ENCODE assay signal across 10 cellular contexts in the genomic region with DNA sequence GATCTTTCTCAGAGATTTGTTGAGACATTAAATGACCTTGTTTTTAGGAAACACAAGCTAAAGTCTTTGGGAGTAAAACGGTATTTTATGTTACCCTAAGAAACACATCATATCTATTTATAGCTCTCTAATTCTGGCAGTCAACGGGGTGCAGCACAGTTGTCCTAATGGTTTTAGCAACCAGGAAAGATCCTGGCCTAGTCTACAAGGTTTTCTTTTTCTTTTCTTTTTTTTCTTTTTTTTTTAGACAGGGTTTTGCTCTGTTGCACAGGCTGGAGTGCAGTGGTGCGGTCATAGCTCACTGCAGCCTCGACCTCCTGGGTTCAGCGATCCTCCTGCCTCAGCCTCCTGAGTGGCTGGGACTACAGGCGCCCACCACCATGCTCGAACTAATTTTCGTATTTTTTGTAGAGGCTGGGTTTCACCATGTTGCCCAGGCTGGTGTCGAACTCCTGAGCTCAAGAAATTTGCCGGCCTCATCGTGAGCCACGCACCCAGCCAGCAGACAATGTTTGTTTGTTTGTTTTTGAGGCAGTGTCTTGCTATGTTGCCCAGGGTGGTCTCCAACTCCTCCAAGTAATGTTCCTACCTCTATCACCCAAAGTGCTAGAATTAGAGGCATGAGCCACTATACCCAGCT. TPM values are rescaled to one million over a fixed set of nuclear protein-coding genes. Genes with fewer than 3 reads are reported as not detected.
DNase-seq lines count a peak whose midpoint lies in the region; ATAC-seq and TF ChIP-seq lines count a peak whose summit lies in the region.
"Had no signal": no experiment of that assay in that cellular context is flagged by ENCODE, and none has a peak within 500 bp of the region (broad histone marks: within the 10 kb centered on the region; RNA-seq: fewer than 3 reads in every experiment).

No MANE protein-coding gene starts in this region.

- intact Hi-C loops in prostate gland (cut with DNase I) = no loop called here

- WGBS in prostate gland = 82% methylated on average over 12 of the region's 12 CpGs

- peak overlapping the region; percentile 54 for H3K9ac ChIP-seq in ES-I3 (ENCODE audit: low read depth, low read length)

- DNase-seq in fibroblast of mammary gland (ENCODE audit: low read depth) (no peak), prostate gland (ENCODE audit: low spot score) (no peak), A172 (ENCODE audit: low spot score) (no peak), DMS79 (lab: John Stamatoyannopoulos, UW) (no peak)
- DNase-seq: AML-193, NCI-H2227 treated with DMSO at 0.1 percent for 48 hours had no signal

- H3K27ac ChIP-seq in prostate gland = peak overlapping the region; percentile 77 to 86
- H3K27ac ChIP-seq: hepatocyte had no signal

- H3K27me3 ChIP-seq in prostate gland (replicated peaks; ENCODE audit: insufficient read depth) = no peaks in the 10 kb centered on the region
- H3K27me3 ChIP-seq: hepatocyte had no signal

- H3K9me3 ChIP-seq in ES-I3 (ENCODE audit: control insufficient read depth, insufficient read depth, low read length) (no peaks in the 10 kb centered on the region), prostate gland (no peaks in the 10 kb centered on the region)

- TF ChIP-seq CTCF in fibroblast of mammary gland (conservative IDR thresholded peaks at IDR 0.05; ENCODE audit: control insufficient read depth, insufficient read depth, low read depth, low read length) (no peak), prostate gland (IDR thresholded peaks at IDR 0.05) (no peak)

- peaks cover 4% of the 10 kb centered on the region; the same call in 1 of the 2 replicates for H3K36me3 ChIP-seq in ES-I3 (ENCODE audit: insufficient read depth, low read length)
- H3K36me3 ChIP-seq in prostate gland = peaks cover 3 to 9% of the 10 kb centered on the region in 2 donors

- no peak for TF ChIP-seq POLR2A in prostate gland (IDR thresholded peaks at IDR 0.05)

- no peak for ATAC-seq in HG03520 (IDR thresholded peaks at IDR 0.05; ENCODE audit: unreplicated experiment)

- H3K4me3 ChIP-seq in fibroblast of mammary gland (ENCODE audit: control insufficient read depth, low read depth, low read length) = peak overlapping the region; percentile 50
- peak overlapping the region; percentile 32 to 35 for H3K4me3 ChIP-seq in prostate gland
- H3K4me3 ChIP-seq: hepatocyte had no signal

- H3K4me1 ChIP-seq in ES-I3 (ENCODE audit: insufficient read depth, low read length) = peaks cover 3% of the 10 kb centered on the region; the same call in 1 of the 2 replicates
- no peaks in the 10 kb centered on the region for H3K4me1 ChIP-seq in prostate gland (replicated peaks)

RNA-seq across cellular contexts. Expression of a gene that starts 0.8 kb away (rescaled TPM):
- total RNA-seq in prostate gland = 10 to 100 TPM in 1 of 2 donors, 1 to 10 TPM in 1; 6.5 to 28.8 TPM
- not detected in 2 replicates for total RNA-seq in A172 (2014; rRNA removed; shearing (Covaris generic))
- total RNA-seq: activated CD8-positive, alpha-beta memory T cell treated with anti-CD3 and anti-CD28 coated beads for 36 hours; hepatocyte had no signal

RNA-seq across cellular contexts. Expression of a gene that starts 13.1 kb away (rescaled TPM):
- 100 to 1,000 TPM; 168 to 196 TPM for total RNA-seq in prostate gland
- total RNA-seq in A172 (2014; rRNA removed; shearing (Covaris generic)) = 416 and 483 TPM in 2 replicates

RNA-seq across cellular contexts. Expression of a gene that starts 37.7 kb away (rescaled TPM):
- 100 to 1,000 TPM; 119 to 212 TPM for total RNA-seq in prostate gland
- total RNA-seq in A172 (2014; rRNA removed; shearing (Covaris generic)) = 334 and 417 TPM in 2 replicates

RNA-seq across cellular contexts. Expression of a gene that starts 38.3 kb away (rescaled TPM):
- total RNA-seq in prostate gland = 10 to 100 TPM; 45.6 to 56.7 TPM
- total RNA-seq in A172 (2014; rRNA removed; shearing (Covaris generic)) = 64.9 and 132 TPM in 2 replicates

RNA-seq across cellular contexts. Expression of a gene that starts 42.1 kb away (rescaled TPM):
- total RNA-seq in prostate gland = not detected
- total RNA-seq in A172 (2014; rRNA removed; shearing (Covaris generic)) = not detected in 2 replicates
- total RNA-seq: activated CD8-positive, alpha-beta memory T cell treated with anti-CD3 and anti-CD28 coated beads for 36 hours; hepatocyte had no signal
